In the genomic region with DNA sequence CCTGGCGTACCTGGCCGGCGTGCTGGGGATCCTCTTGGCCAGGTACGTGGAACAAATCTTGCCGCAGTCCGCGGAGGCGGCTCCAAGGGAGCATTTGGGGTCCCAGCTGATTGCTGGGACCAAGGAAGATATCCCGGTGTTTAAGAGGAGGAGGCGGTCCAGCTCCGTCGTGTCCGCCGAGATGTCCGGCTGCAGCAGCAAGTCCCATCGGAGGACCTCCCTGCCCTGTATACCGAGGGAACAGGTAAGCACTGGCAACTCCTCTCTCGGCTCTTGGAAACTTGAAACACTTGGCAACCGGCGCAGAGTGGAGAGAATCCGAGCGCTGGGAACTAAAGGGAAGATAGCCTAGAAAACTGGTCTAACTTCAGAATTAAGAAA, we compare ENCODE assay signal across 8 cellular contexts. TPM values are rescaled to one million over a fixed set of nuclear protein-coding genes. Genes with fewer than 3 reads are reported as not detected.
DNase-seq lines count a peak whose midpoint lies in the region; ATAC-seq and TF ChIP-seq lines count a peak whose summit lies in the region.

No MANE protein-coding gene starts in this region.

- CTCF ChIA-PET in mammary epithelial cell (lab: Charles Lee; ENCODE audit: low non-redundant PET), result no interaction called here

- H4K20me1 ChIP-seq in mammary epithelial cell (ENCODE audit: insufficient read depth, low read length), result no peaks in the 10 kb centered on the region

- H3K27ac ChIP-seq in mammary epithelial cell (ENCODE audit: insufficient read depth, low read depth, low read length) (no peak overlapping the region), spleen (peak overlapping the region in 7 of 8 donors; percentile 64 to 80 (median 73))

- no peak for TF ChIP-seq POLR2A in spleen (IDR thresholded peaks at IDR 0.05)

- peaks cover 13% of the 10 kb centered on the region for H3K4me1 ChIP-seq in mammary epithelial cell (ENCODE audit: insufficient read depth, low read length)
- peaks cover 0 to 32% (median 19%) of the 10 kb centered on the region in 6 donors for H3K4me1 ChIP-seq in spleen

- dilution Hi-C loops in mammary epithelial cell (cut with HindIII; ENCODE audit: low sequenced_read_pairs), result no loop called here

- in situ Hi-C loops in mammary epithelial cell (cut with MboI; ENCODE audit: low sequenced_read_pairs in 2 of 2), result no loop called here

- peak overlapping the region; percentile 47 for H3K4me3 ChIP-seq in HFF-Myc (replicated peaks; ENCODE audit: low read depth, low read length)
- peak overlapping the region in 1 of 3 experiments; percentile 2 for H3K4me3 ChIP-seq in mammary epithelial cell (replicated peaks in 1 of 3; ENCODE audit: insufficient read depth in 1 of 3, low read depth in 2 of 3, low read length in 3 of 3)
- peak overlapping the region; percentile 33 to 68 (median 42) for H3K4me3 ChIP-seq in spleen

- ATAC-seq in GM18520 (IDR thresholded peaks at IDR 0.05; ENCODE audit: unreplicated experiment) (no peak), HG02970 (IDR thresholded peaks at IDR 0.05; ENCODE audit: low FRiP score, unreplicated experiment) (no peak)

- H3K27me3 ChIP-seq in mammary epithelial cell (ENCODE audit: insufficient read depth, low read length), result peaks cover 30% of the 10 kb centered on the region
- H3K27me3 ChIP-seq in spleen (replicated peaks in 1 of 7), result peaks cover 0 to 56% (median 19%) of the 10 kb centered on the region in 7 donors

- H3K4me2 ChIP-seq in mammary epithelial cell (ENCODE audit: insufficient read depth, low read depth, low read length), result peak overlapping the region; percentile 77

- 0% methylated on average over 12 of the region's 22 CpGs for WGBS in mammary epithelial cell (ENCODE audit: low coverage, missing lambda C conversion rate)
- 5 to 11% (median 5%) methylated on average over 18 to 22 of the region's 22 CpGs for WGBS in spleen, 5 donors

- H2AFZ ChIP-seq in mammary epithelial cell (ENCODE audit: low read depth, low read length), result peak overlapping the region; percentile 44

- no peak for TF ChIP-seq CTCF in HFF-Myc (IDR thresholded peaks at IDR 0.05; ENCODE audit: low read depth, low read length, missing control alignments)
- TF ChIP-seq CTCF in mammary epithelial cell (conservative IDR thresholded peaks at IDR 0.05 in 1 of 2, IDR thresholded peaks at IDR 0.05 in 1 of 2; ENCODE audit: extremely low read depth in 1 of 2, insufficient read depth in 1 of 2, low read depth in 1 of 2, low read length in 2 of 2), result no peak
- no peak for TF ChIP-seq CTCF in spleen (IDR thresholded peaks at IDR 0.05 in 8 of 11, conservative IDR thresholded peaks at IDR 0.05 in 3 of 11)

- DNase-seq in HFF-Myc (ENCODE audit: extremely low read depth, low read depth) (no peak), mammary epithelial cell (no peak), iris pigment epithelial cell (ENCODE audit: low read depth) (peak; percentile 54), spleen (peak; percentile 72), SHP77 (lab: John Stamatoyannopoulos, UW) (no peak), NOMO-1 treated with dmso at 0.1 percent for 144 hours (lab: John Stamatoyannopoulos, UW; ENCODE audit: unreplicated experiment) (no peak)

- H3K36me3 ChIP-seq in mammary epithelial cell (ENCODE audit: insufficient read depth, low read length), result no peaks in the 10 kb centered on the region
- no peaks in the 10 kb centered on the region for H3K36me3 ChIP-seq in spleen

- no peaks in the 10 kb centered on the region for H3K79me2 ChIP-seq in mammary epithelial cell (ENCODE audit: insufficient read depth, low read length)

- H3K9ac ChIP-seq in mammary epithelial cell (ENCODE audit: insufficient read depth, low read length), result no peak overlapping the region

- no TSS peak for BruUV-seq in mammary epithelial cell (replicated peaks; lab: Mats Ljungman, UMichigan)

- intact Hi-C loops in mammary epithelial cell (cut with micrococcal nuclease), result loop anchor here (10.0 kb wide), 1 partner anchor 455 kb away; no protein-coding TSS in a partner anchor
- intact Hi-C loops in spleen (cut with DNase I; ENCODE audit: low total_unique reads), result no loop called here

- H3K9me3 ChIP-seq in mammary epithelial cell (replicated peaks; ENCODE audit: insufficient read depth, low read length), result no peaks in the 10 kb centered on the region
- no peaks in the 10 kb centered on the region for H3K9me3 ChIP-seq in spleen

RNA-seq across cellular contexts. Expression of a gene that starts 1.7 kb away (rescaled TPM):
- total RNA-seq in mammary epithelial cell (under 1 TPM in 1 of 2 donors, not detected in 1; under 0.01 TPM), spleen (10 to 100 TPM in 1 of 7 donors, 1 to 10 TPM in 6; 4.9 to 10.1 (median 9.4) TPM)
- polyA plus RNA-seq in mammary epithelial cell (not detected), spleen (under 1 TPM; 0.57 to 0.99 (median 0.77) TPM)
- polyA minus RNA-seq in mammary epithelial cell, result 0.05 TPM

Comparison
In these comparisons a context has a peak if more than half of its experiments do, and no peak if none do; other contexts are left out.
1. DNase-seq: peak in iris pigment epithelial cell (single experiment) and spleen (single experiment); none in HFF-Myc (single experiment), mammary epithelial cell (single experiment), SHP77 (0 of 2) and NOMO-1 treated with dmso at 0.1 percent for 144 hours (single experiment).
2. RNA of a gene that starts 1.7 kb away (total RNA-seq): 4.9 to 10.1 TPM in spleen; under 0.01 TPM in mammary epithelial cell; every median in the first group is over 4 times any median in the second.